Comparison of ENCODE assay signal across 12 cellular contexts in the genomic region with DNA sequence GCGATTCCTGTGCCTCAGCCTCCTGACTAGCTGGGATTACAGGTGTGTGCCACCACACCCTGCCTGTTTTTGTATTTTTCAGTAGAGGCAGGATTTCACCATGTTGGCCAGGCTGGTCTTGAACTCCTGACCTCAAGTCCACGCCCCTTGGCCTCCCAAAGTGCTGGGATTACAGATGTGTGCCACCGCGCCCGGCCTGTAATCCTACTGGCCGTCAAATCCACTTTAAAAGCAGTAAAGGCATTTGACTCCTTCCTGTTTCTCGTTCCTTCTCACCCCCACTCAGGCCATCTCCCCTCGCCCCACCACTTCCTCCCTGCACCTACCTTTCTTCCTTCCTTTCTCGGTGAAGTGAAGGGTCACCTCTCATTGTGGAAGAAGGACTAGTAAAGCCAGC.
DNase-seq lines count a peak whose midpoint lies in the region; ATAC-seq, FAIRE-seq and TF ChIP-seq lines count a peak whose summit lies in the region.
"Had no signal": no experiment of that assay in that cellular context is flagged by ENCODE, and none has a peak within 500 bp of the region (broad histone marks: within the 10 kb centered on the region; RNA-seq: fewer than 3 reads in every experiment).

No MANE protein-coding gene starts in this region.

- 59% methylated on average over 9 of the region's 9 CpGs for WGBS in suprapubic skin
- 45 to 59% (median 57%) methylated on average over 9 of the region's 9 CpGs for WGBS in small intestine, 3 donors

- ATAC-seq in left lung (no peak), HG02981 (IDR thresholded peaks at IDR 0.05; ENCODE audit: unreplicated experiment) (no peak)

- peak overlapping the region; percentile 24 for H3K27ac ChIP-seq in astrocyte (ENCODE audit: low read depth, low read length)
- peak overlapping the region; percentile 80 to 83 for H3K27ac ChIP-seq in left lung
- peak overlapping the region; percentile 78 for H3K27ac ChIP-seq in suprapubic skin
- peak overlapping the region in 1 of 2 donors; percentile 88 for H3K27ac ChIP-seq in small intestine (ENCODE audit: low read depth in 1 of 2, low read length in 1 of 2)
- H3K27ac ChIP-seq: foreskin keratinocyte, KMS-11 had no signal

- H3K9me3 ChIP-seq in astrocyte (ENCODE audit: insufficient read depth, low read depth, low read length) (no peaks in the 10 kb centered on the region), left lung (no peaks in the 10 kb centered on the region), suprapubic skin (no peaks in the 10 kb centered on the region), small intestine (ENCODE audit: control insufficient read depth, low read depth) (no peaks in the 10 kb centered on the region)

- no peak for TF ChIP-seq EP300 in suprapubic skin (IDR thresholded peaks at IDR 0.05)

- no peak for TF ChIP-seq POLR2A in suprapubic skin (IDR thresholded peaks at IDR 0.05)

- H4K20me1 ChIP-seq in astrocyte (ENCODE audit: insufficient read depth, low read length), result no peaks in the 10 kb centered on the region

- peak overlapping the region; percentile 77 for H3K4me2 ChIP-seq in astrocyte (ENCODE audit: low read length)
- H3K4me2 ChIP-seq: KMS-11 had no signal

- no peaks in the 10 kb centered on the region for H3K9me3 Mint-ChIP-seq in astrocyte (ENCODE audit: unreplicated experiment)

- TF ChIP-seq CTCF in HFF-Myc (IDR thresholded peaks at IDR 0.05; ENCODE audit: low read depth, low read length, missing control alignments) (no peak), astrocyte (IDR thresholded peaks at IDR 0.05; ENCODE audit: insufficient read depth, low read depth, low read length) (no peak), left lung (IDR thresholded peaks at IDR 0.05) (no peak), suprapubic skin (IDR thresholded peaks at IDR 0.05) (no peak)

- H3K79me2 ChIP-seq in astrocyte (ENCODE audit: insufficient read depth, low read length), result no peaks in the 10 kb centered on the region

- H3K4me3 ChIP-seq in HFF-Myc (replicated peaks; ENCODE audit: low read depth, low read length) (peak overlapping the region; percentile 32), astrocyte (ENCODE audit: insufficient read depth, low read depth, low read length) (no peak overlapping the region), left lung (peak overlapping the region in 1 of 2 donors; percentile 9), suprapubic skin (peak overlapping the region; percentile 13), small intestine (ENCODE audit: low read depth in 1 of 2, low read length in 2 of 2) (no peak overlapping the region)

- H3K36me3 ChIP-seq in astrocyte (ENCODE audit: insufficient read depth, low read length), result no peaks in the 10 kb centered on the region
- no peaks in the 10 kb centered on the region for H3K36me3 ChIP-seq in left lung
- no peaks in the 10 kb centered on the region for H3K36me3 ChIP-seq in suprapubic skin
- no peaks in the 10 kb centered on the region for H3K36me3 ChIP-seq in small intestine (ENCODE audit: control insufficient read depth in 2 of 2, insufficient read depth in 2 of 2, low read length in 2 of 2)

- FAIRE-seq in astrocyte (lab: Jason Lieb, UNC), result no peak
- FAIRE-seq in small intestine (lab: Jason Lieb, UNC), result no peak
- FAIRE-seq: bronchial epithelial cell had no signal

- H3K4me3 Mint-ChIP-seq in astrocyte (ENCODE audit: unreplicated experiment), result no peak overlapping the region

- H2AFZ ChIP-seq in astrocyte (ENCODE audit: low read depth, low read length), result peak overlapping the region; percentile 69

- peaks cover 11% of the 10 kb centered on the region for H3K4me1 Mint-ChIP-seq in astrocyte (ENCODE audit: low read depth, unreplicated experiment)

- H3K4me1 ChIP-seq in astrocyte (ENCODE audit: insufficient read depth, low read length), result peaks cover 21% of the 10 kb centered on the region
- peaks cover 3 to 30% of the 10 kb centered on the region in 2 donors for H3K4me1 ChIP-seq in left lung
- H3K4me1 ChIP-seq in suprapubic skin, result peaks cover 39% of the 10 kb centered on the region
- H3K4me1 ChIP-seq in small intestine (ENCODE audit: control insufficient read depth in 2 of 2, insufficient read depth in 1 of 2, low read depth in 1 of 2, low read length in 1 of 2), result no peaks in the 10 kb centered on the region
- H3K4me1 ChIP-seq: foreskin keratinocyte had no signal

- peaks cover 3% of the 10 kb centered on the region for H3K36me3 Mint-ChIP-seq in astrocyte (ENCODE audit: low read depth, unreplicated experiment)

- DNase-seq in HFF-Myc (ENCODE audit: extremely low read depth, low read depth) (no peak), astrocyte (ENCODE audit: low read depth) (no peak), left lung (no peak), suprapubic skin (ENCODE audit: low spot score in 2 of 2) (peak; percentile 21 to 59), germinal center (ENCODE audit: low spot score) (no peak), NCI-H2081 treated with DMSO at 0.1 percent for 48 hours (lab: John Stamatoyannopoulos, UW) (no peak), small intestine (no peak)
- DNase-seq: activated T-cell treated with anti-CD3 and anti-CD28 coated beads, Interleukin-2, amount 50 U/mL, for 1 hour had no signal

- H3K27me3 ChIP-seq in astrocyte (ENCODE audit: insufficient read depth, low read length) (peaks cover 12% of the 10 kb centered on the region), left lung (peaks cover 0 to 13% of the 10 kb centered on the region in 2 donors), suprapubic skin (no peaks in the 10 kb centered on the region), small intestine (ENCODE audit: control insufficient read depth in 2 of 2, insufficient read depth in 2 of 2, low read length in 2 of 2) (peaks cover 0 to 3% of the 10 kb centered on the region in 2 donors)

- peak overlapping the region; percentile 23 for H3K27ac Mint-ChIP-seq in astrocyte (ENCODE audit: unreplicated experiment)

- peak overlapping the region; percentile 39 for H3K9ac ChIP-seq in astrocyte (ENCODE audit: low read length)
- H3K9ac ChIP-seq: KMS-11 had no signal

- peaks cover 6% of the 10 kb centered on the region for H3K27me3 Mint-ChIP-seq in astrocyte (ENCODE audit: low read depth, unreplicated experiment)

- intact Hi-C loops in left lung (cut with DNase I), result no loop called here

Comparison
In these comparisons a context has a peak if more than half of its experiments do, and no peak if none do; other contexts are left out.
1. DNase-seq: peak in suprapubic skin (2 of 2); none in HFF-Myc (single experiment), astrocyte (single experiment), left lung (0 of 2), germinal center (single experiment), NCI-H2081 treated with DMSO at 0.1 percent for 48 hours (single experiment) and small intestine (single experiment).
2. H3K4me3 ChIP-seq: peak in HFF-Myc (single experiment) and suprapubic skin (single experiment); none in astrocyte (single experiment) and small intestine (0 of 2).